Comparison of ENCODE assay signal across 6 cellular contexts in the genomic region with DNA sequence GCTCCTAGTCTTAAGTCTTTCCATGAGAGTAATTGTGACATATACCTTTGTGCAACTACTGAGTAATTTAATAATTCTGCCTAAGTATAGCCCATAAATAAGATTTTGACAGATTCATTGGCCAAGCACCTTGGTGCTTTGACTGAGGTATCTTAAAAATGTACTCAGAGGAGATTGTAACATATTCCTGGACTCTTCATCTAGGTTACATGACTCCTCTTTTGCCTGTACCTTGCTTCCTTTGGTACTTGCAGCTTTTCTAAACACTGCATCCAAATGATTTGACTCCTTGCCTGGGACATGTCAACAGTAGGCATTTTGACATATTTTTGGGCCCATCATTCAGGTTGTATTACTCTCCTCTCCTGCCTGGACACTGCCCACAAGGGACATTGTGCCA.
"Had no signal": no experiment of that assay in that cellular context is flagged by ENCODE, and none has a peak within 500 bp of the region (broad histone marks: within the 10 kb centered on the region; RNA-seq: fewer than 3 reads in every experiment).

No MANE protein-coding gene starts in this region.

- H3K4me3 ChIP-seq: K562 had no signal

- DNase-seq: IMR-90, KBM-7, KG1 had no signal

- H3K27ac ChIP-seq: HL-60 had no signal

- ATAC-seq: HepG2, K562 had no signal
